ENCODE assay signal across 8 cellular contexts in genomic region chr12:51368640-51369517, GRCh38. TPM values are rescaled to one million over a fixed set of nuclear protein-coding genes. Genes with fewer than 3 reads are reported as not detected.
DNase-seq lines count a peak whose midpoint lies in the region; ATAC-seq and TF ChIP-seq lines count a peak whose summit lies in the region.

No MANE protein-coding gene starts in this region.

- no peaks in the 10 kb centered on the region for H3K9me3 Mint-ChIP-seq in effector memory CD8-positive, alpha-beta T cell

- H3K36me3 Mint-ChIP-seq in effector memory CD8-positive, alpha-beta T cell (ENCODE audit: insufficient read depth), result peaks cover 17% of the 10 kb centered on the region

- 68 to 71% methylated on average over 4 to 10 of the region's 17 CpGs for WGBS in gastroesophageal sphincter (ENCODE audit: low coverage in 1 of 2), 2 donors

- TF ChIP-seq POLR2A in gastroesophageal sphincter (IDR thresholded peaks at IDR 0.05), result no peak

- H3K4me1 Mint-ChIP-seq in effector memory CD8-positive, alpha-beta T cell (ENCODE audit: low read depth in 2 of 2), result peaks cover 31 to 32% of the 10 kb centered on the region in 2 donors

- ATAC-seq in GM18858 (IDR thresholded peaks at IDR 0.05; ENCODE audit: unreplicated experiment), result peak; percentile 96
- peak; percentile 99 for ATAC-seq in HG02759 (IDR thresholded peaks at IDR 0.05; ENCODE audit: unreplicated experiment)
- peak; percentile 92 for ATAC-seq in effector memory CD8-positive, alpha-beta T cell (replicated peaks)
- ATAC-seq in gastroesophageal sphincter, result no peak

- no peak for TF ChIP-seq EP300 in gastroesophageal sphincter (IDR thresholded peaks at IDR 0.05)

- H3K27ac ChIP-seq in gastroesophageal sphincter, result peak overlapping the region in 1 of 4 donors; percentile 11

- TF ChIP-seq CTCF in gastroesophageal sphincter (IDR thresholded peaks at IDR 0.05), result no peak

- no peak overlapping the region for H3K4me3 ChIP-seq in gastroesophageal sphincter

- H3K4me1 ChIP-seq in gastroesophageal sphincter, result peaks cover 0 to 11% (median 0%) of the 10 kb centered on the region in 3 donors

- DNase-seq in NCI-H2171 treated with DMSO at 0.1 percent for 48 hours (lab: John Stamatoyannopoulos, UW), result peak; percentile 77
- DNase-seq in activated CD4-positive, alpha-beta T cell treated with anti-CD3 and anti-CD28 coated beads, Interleukin-2, amount 50 U/mL, for 4 hours, result peak; percentile 72 to 80
- DNase-seq in effector memory CD8-positive, alpha-beta T cell, result peak; percentile 85 to 89 (median 88)
- peak; percentile 62 to 78 for DNase-seq in stimulated activated CD4-positive, alpha-beta T cell treated with anti-CD3 and anti-CD28 coated beads, Interleukin-12 subunit alpha, Interleukin-12 subunit beta, amount 100 ng/mL, for 24 hours (ENCODE audit: low read depth in 2 of 2)
- DNase-seq in 8988T, result no peak

- peak overlapping the region; percentile 88 to 89 for H3K27ac Mint-ChIP-seq in effector memory CD8-positive, alpha-beta T cell

- H3K9me3 ChIP-seq in gastroesophageal sphincter, result no peaks in the 10 kb centered on the region

- H3K4me3 Mint-ChIP-seq in effector memory CD8-positive, alpha-beta T cell, result peak overlapping the region; percentile 45 to 69

- H3K36me3 ChIP-seq in gastroesophageal sphincter, result no peaks in the 10 kb centered on the region

- H3K27me3 ChIP-seq in gastroesophageal sphincter, result no peaks in the 10 kb centered on the region

- no peaks in the 10 kb centered on the region for H3K27me3 Mint-ChIP-seq in effector memory CD8-positive, alpha-beta T cell

RNA-seq across cellular contexts. Expression of gene GALNT6, which starts 22.3 kb away (rescaled TPM):
- 1 to 10 TPM; 2.1 to 3.5 (median 2.4) TPM for total RNA-seq in gastroesophageal sphincter

RNA-seq across cellular contexts. Expression of gene CELA1, which starts 22.4 kb away (rescaled TPM):
- total RNA-seq in gastroesophageal sphincter, result not detected

RNA-seq across cellular contexts. Expression of gene BIN2, which starts 44.9 kb away (rescaled TPM):
- 1 to 10 TPM in 3 of 4 donors, under 1 TPM in 1; 0.62 to 5.4 (median 2.0) TPM for total RNA-seq in gastroesophageal sphincter

RNA-seq across cellular contexts. Expression of gene SLC4A8, which starts 55.8 kb away (rescaled TPM):
- total RNA-seq in gastroesophageal sphincter, result 1 to 10 TPM in 1 of 4 donors, under 1 TPM in 3; 0.27 to 5.3 (median 0.76) TPM
